ENCODE assay signal across 8 cellular contexts in genomic region chr3:45795882-45796765, GRCh38. TPM values are rescaled to one million over a fixed set of nuclear protein-coding genes. Genes with fewer than 3 reads are reported as not detected.
DNase-seq lines count a peak whose midpoint lies in the region; ATAC-seq and TF ChIP-seq lines count a peak whose summit lies in the region.

SLC6A20 (minus strand) TSS chr3:45796536; CDS start chr3:45796419, 117 bp downstream.

- H3K9ac ChIP-seq in BLaER1: no peak within 1 kb of the TSS

- no peak within 1 kb of the TSS for H3K27ac Mint-ChIP-seq in nephron

- no peaks in the 10 kb centered on the region for H4K20me1 ChIP-seq in BLaER1

- no peaks in the 10 kb centered on the region for H3K36me3 ChIP-seq in BLaER1
- H3K36me3 ChIP-seq in Panc1 (ENCODE audit: control insufficient read depth, insufficient read depth, low read length): no peaks in the 10 kb centered on the region

- no TSS peak for BruUV-seq in Panc1 (replicated peaks; lab: Mats Ljungman, UMichigan)

- H3K27me3 ChIP-seq in BLaER1 (peaks cover 43% of the 10 kb centered on the region), Panc1 (ENCODE audit: control insufficient read depth, insufficient read depth, low read length) (peaks cover 20% of the 10 kb centered on the region)

- H3K4me3 Mint-ChIP-seq in nephron: peak within 1 kb of the TSS; percentile 69 to 82 (median 75)

- H3K4me1 Mint-ChIP-seq in nephron: peaks cover 5% of the 10 kb centered on the region

- H3K27me3 Mint-ChIP-seq in nephron (ENCODE audit: low read depth): peaks cover 93% of the 10 kb centered on the region

- intact Hi-C loops in Panc1 (cut with micrococcal nuclease; ENCODE audit: unreplicated experiment): no loop called here

- H3K9me3 ChIP-seq in BLaER1: peaks cover 9% of the 10 kb centered on the region
- no peaks in the 10 kb centered on the region for H3K9me3 ChIP-seq in Panc1 (ENCODE audit: control insufficient read depth, insufficient read depth, low read depth, low read length)

- no peaks in the 10 kb centered on the region for H3K9me3 Mint-ChIP-seq in nephron

- H3K27ac ChIP-seq in BLaER1: no peak within 1 kb of the TSS
- no peak within 1 kb of the TSS for H3K27ac ChIP-seq in Panc1 (ENCODE audit: low read length)

- POLR2A ChIA-PET in Panc1 (lab: Charles Lee): no interaction called here

- TF ChIP-seq CTCF in Panc1 (IDR thresholded peaks at IDR 0.05) (no peak), epithelial cell of proximal tubule (conservative IDR thresholded peaks at IDR 0.05; ENCODE audit: low read depth, low read length) (no peak), nephron (IDR thresholded peaks at IDR 0.05; ENCODE audit: unreplicated experiment in 3 of 3) (no peak)

- ATAC-seq in Panc1: peak; percentile 60
- no peak for ATAC-seq in GM21619 (IDR thresholded peaks at IDR 0.05; ENCODE audit: unreplicated experiment)
- no peak for ATAC-seq in GM21447 (IDR thresholded peaks at IDR 0.05; ENCODE audit: unreplicated experiment)
- no peak for ATAC-seq in HG02981 (IDR thresholded peaks at IDR 0.05; ENCODE audit: unreplicated experiment)

- H3K36me3 Mint-ChIP-seq in nephron (ENCODE audit: low read depth): no peaks in the 10 kb centered on the region

- peak within 1 kb of the TSS; percentile 34; the same call in 1 of the 2 replicates for H3K4me3 ChIP-seq in BLaER1
- H3K4me3 ChIP-seq in Panc1 (ENCODE audit: low read depth in 2 of 2, low read length in 2 of 2): peak within 1 kb of the TSS; percentile 39
- peak within 1 kb of the TSS; percentile 73 for H3K4me3 ChIP-seq in epithelial cell of proximal tubule (ENCODE audit: low read depth, low read length)

- H3K4me2 ChIP-seq in BLaER1: peak within 1 kb of the TSS; percentile 57

- in situ Hi-C loops in Panc1 (cut with HindIII; ENCODE audit: low pct_unique_long_range_greater_than_20kb, low sequenced_read_pairs): no loop called here

- DNase-seq in Panc1 (ENCODE audit: low read depth, low spot score): no peak
- DNase-seq in epithelial cell of proximal tubule (ENCODE audit: low read depth): no peak
- no peak for DNase-seq in NCI-H1694 treated with DMSO at 0.1 percent for 48 hours (lab: John Stamatoyannopoulos, UW)

- peaks cover 24% of the 10 kb centered on the region for H3K4me1 ChIP-seq in BLaER1
- H3K4me1 ChIP-seq in Panc1 (ENCODE audit: control insufficient read depth, insufficient read depth, low read length): peaks cover 7% of the 10 kb centered on the region; the same call in 1 of the 2 replicates

- CTCF ChIA-PET in Panc1 (lab: Charles Lee): no interaction called here

RNA-seq across cellular contexts. Expression of gene SLC6A20, which starts in this region (rescaled TPM):
- total RNA-seq in Panc1 (2021; ENCODE audit: unreplicated experiment): 0.28 TPM
- 0.22 TPM for polyA plus RNA-seq in Panc1 (2012; ENCODE audit: insufficient read length)
- 0.51 and 2.8 TPM in 2 replicates for total RNA-seq in epithelial cell of proximal tubule

Comparison
In these comparisons a context has a peak if more than half of its experiments do, and no peak if none do; other contexts are left out.
1. Peak in ATAC-seq and H3K4me3 ChIP-seq in Panc1; RNA of the gene not detected or under 1 TPM.